1 cellular context compared by ENCODE assay signal in the genomic region with DNA sequence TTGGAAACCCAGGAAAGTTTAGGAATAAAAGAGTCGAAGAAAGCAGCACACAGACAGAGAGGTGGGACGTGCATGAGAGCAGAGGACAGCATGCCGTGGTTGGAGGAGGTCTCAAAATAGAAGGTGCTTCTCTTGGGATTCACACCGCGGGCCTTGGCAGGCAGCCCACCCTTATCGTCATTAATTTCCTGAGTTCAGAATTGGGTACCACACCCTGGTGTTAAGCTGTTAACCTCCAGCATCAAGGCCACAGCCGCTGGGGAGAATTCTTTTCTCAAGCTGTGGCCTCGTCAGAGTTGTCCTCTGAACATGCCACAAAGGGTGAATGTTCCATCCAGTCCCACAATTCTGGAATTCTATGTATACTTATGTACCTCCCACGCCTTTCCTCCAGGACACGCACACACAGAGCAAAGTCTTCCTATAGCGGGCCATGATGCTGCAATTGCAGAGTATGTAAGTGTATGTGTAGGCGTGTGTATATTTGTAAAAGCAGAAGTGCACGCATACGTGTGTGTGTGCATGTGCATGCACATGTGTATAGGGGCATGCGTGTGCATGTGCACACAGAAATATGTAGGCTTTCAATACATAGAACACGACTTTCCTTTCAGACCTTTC.
TF ChIP-seq lines count a peak whose summit lies in the region.

No MANE protein-coding gene starts in this region.

TF ChIP-seq in SK-N-SH treated with all-trans-retinoic acid at 6 μM for 48 hours, 23 proteins besides CTCF, POLR2A, EP300 and RAD21 (continued from another document):
- TF ChIP-seq, protein P1, sequence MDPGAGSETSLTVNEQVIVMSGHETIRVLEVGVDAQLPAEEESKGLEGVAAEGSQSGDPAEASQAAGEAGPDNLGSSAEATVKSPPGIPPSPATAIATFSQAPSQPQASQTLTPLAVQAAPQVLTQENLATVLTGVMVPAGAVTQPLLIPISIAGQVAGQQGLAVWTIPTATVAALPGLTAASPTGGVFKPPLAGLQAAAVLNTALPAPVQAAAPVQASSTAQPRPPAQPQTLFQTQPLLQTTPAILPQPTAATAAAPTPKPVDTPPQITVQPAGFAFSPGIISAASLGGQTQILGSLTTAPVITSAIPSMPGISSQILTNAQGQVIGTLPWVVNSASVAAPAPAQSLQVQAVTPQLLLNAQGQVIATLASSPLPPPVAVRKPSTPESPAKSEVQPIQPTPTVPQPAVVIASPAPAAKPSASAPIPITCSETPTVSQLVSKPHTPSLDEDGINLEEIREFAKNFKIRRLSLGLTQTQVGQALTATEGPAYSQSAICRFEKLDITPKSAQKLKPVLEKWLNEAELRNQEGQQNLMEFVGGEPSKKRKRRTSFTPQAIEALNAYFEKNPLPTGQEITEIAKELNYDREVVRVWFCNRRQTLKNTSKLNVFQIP (CRISPR knock-in tag; IDR thresholded peaks at IDR 0.05; ENCODE audit: borderline replicate concordance, low read depth) = no peak
- TF ChIP-seq TOX (CRISPR knock-in tag; IDR thresholded peaks at IDR 0.05; ENCODE audit: borderline replicate concordance) = no peak
